14 cellular contexts compared by ENCODE assay signal in the genomic region with DNA sequence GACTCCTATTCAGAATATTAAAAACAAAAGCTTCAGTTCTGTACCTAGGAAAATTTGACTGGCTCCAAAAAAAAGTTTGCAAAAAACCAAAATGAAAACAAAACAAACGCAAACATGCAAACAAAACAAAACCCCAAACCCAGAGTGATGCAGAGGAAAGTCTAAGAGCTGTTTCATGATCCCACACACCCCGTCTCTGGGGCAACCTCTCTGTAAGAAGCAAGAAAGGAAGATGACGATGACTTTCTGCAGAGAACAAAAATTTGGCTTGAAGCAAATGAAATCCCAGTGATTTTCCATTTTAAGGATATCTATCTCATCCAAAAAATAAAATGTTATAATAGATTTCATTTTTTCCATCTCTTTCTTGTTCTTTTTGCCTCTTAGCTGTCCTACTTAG.
"Had no signal": no experiment of that assay in that cellular context is flagged by ENCODE, and none has a peak within 500 bp of the region (broad histone marks: within the 10 kb centered on the region; RNA-seq: fewer than 3 reads in every experiment).

No MANE protein-coding gene starts in this region.

- H3K4me3 ChIP-seq: esophagus muscularis mucosa, gastroesophageal sphincter, left lung, right atrium auricular region had no signal

- DNase-seq: effector memory CD8-positive, alpha-beta T cell; glutamatergic neuron; immature natural killer cell; left lung; naive thymus-derived CD8-positive, alpha-beta T cell; posterior cingulate gyrus; stimulated activated CD4-positive, alpha-beta T cell treated with anti-CD3 and anti-CD28 coated beads, Interleukin-4, amount 100 ng/mL, for 1 hour; stimulated activated CD8-positive, alpha-beta memory T cell treated with anti-CD3 and anti-CD28 coated beads, Interleukin-4, amount 100 ng/mL, for 48 hours; stimulated activated naive CD8-positive, alpha-beta T cell treated with anti-CD3 and anti-CD28 coated beads, Interleukin-15, amount 100 ng/mL, for 72 hours had no signal

- H3K9me3 ChIP-seq: esophagus muscularis mucosa, gastroesophageal sphincter, left lung, right atrium auricular region had no signal

- H3K27ac ChIP-seq: epithelial cell of prostate, left lung had no signal

- ATAC-seq: effector memory CD8-positive, alpha-beta T cell; gastroesophageal sphincter; left lung; naive thymus-derived CD8-positive, alpha-beta T cell; stimulated activated effector memory CD8-positive, alpha-beta T cell treated with anti-CD3 and anti-CD28 coated beads, Interleukin-12 subunit alpha, Interleukin-12 subunit beta, amount 100 ng/mL, for 72 hours; stimulated activated naive CD8-positive, alpha-beta T cell treated with anti-CD3 and anti-CD28 coated beads, Interleukin-15, amount 100 ng/mL, for 72 hours had no signal

- H3K27me3 ChIP-seq: esophagus muscularis mucosa, gastroesophageal sphincter, left lung, right atrium auricular region had no signal

- H3K36me3 ChIP-seq: esophagus muscularis mucosa, gastroesophageal sphincter, left lung, right atrium auricular region had no signal
